ENCODE assay signal across 19 cellular contexts in the genomic region with DNA sequence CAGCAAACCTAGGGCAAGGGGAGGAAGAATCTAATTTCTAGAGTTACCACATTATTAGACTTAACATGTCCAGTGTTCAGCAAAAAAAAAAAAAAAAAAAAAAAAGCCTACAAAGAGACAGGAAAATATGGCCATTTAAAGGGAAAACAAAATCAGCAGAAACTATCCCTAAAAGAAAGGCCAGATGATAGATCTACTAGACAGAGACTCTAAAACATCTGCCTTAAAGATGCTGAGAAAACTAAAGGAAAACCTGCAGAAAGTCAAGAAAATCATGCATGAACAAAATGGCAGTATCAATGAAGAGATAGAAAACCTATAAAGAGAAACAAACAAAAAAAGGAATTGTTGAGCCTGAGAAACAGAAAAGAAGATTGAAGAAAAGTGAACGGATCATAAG. TPM values are rescaled to one million over a fixed set of nuclear protein-coding genes. Genes with fewer than 3 reads are reported as not detected.
DNase-seq lines count a peak whose midpoint lies in the region; ATAC-seq, FAIRE-seq and TF ChIP-seq lines count a peak whose summit lies in the region.
"Had no signal": no experiment of that assay in that cellular context is flagged by ENCODE, and none has a peak within 500 bp of the region (broad histone marks: within the 10 kb centered on the region; RNA-seq: fewer than 3 reads in every experiment).

No MANE protein-coding gene starts in this region.

- peaks cover 2% of the 10 kb centered on the region for H3K4me1 Mint-ChIP-seq in activated CD4-positive, alpha-beta T cell treated with anti-CD3 and anti-CD28 coated beads for 36 hours
- H3K4me1 Mint-ChIP-seq in activated T-cell treated with anti-CD3 and anti-CD28 coated beads, Interleukin-2, amount 50 U/mL, for 72 hours (ENCODE audit: low read depth), result peaks cover 5% of the 10 kb centered on the region
- H3K4me1 Mint-ChIP-seq in T-helper 17 cell, result peaks cover 15% of the 10 kb centered on the region
- H3K4me1 Mint-ChIP-seq in stimulated activated naive CD8-positive, alpha-beta T cell treated with anti-CD3 and anti-CD28 coated beads, Interleukin-15, amount 100 ng/mL, for 72 hours, result no peaks in the 10 kb centered on the region
- H3K4me1 Mint-ChIP-seq: B cell had no signal

- intact Hi-C loops in activated CD4-positive, alpha-beta T cell treated with anti-CD3 and anti-CD28 coated beads for 36 hours (cut with DNase I, micrococcal nuclease), result no loop called here
- intact Hi-C loops in K562 (cut with micrococcal nuclease), result no loop called here

- H3K9me3 ChIP-seq in T-helper 17 cell (ENCODE audit: control insufficient read depth, low read length, poor library complexity, severe bottlenecking) (no peaks in the 10 kb centered on the region), K562 (replicated peaks; ENCODE audit: control insufficient read depth, insufficient read depth, low read depth, low read length) (no peaks in the 10 kb centered on the region)
- H3K9me3 ChIP-seq: BLaER1 treated with 17β-estradiol and CSF1 and Interleukin-3, amounts not matched to agents 10 nM and 100 nM; Caco-2; HAP-1 had no signal

- no peaks in the 10 kb centered on the region for H3K9me3 Mint-ChIP-seq in activated CD4-positive, alpha-beta T cell treated with anti-CD3 and anti-CD28 coated beads for 36 hours (ENCODE audit: low read depth)
- peaks cover 3% of the 10 kb centered on the region in 2 donors for H3K9me3 Mint-ChIP-seq in activated T-cell treated with anti-CD3 and anti-CD28 coated beads, Interleukin-2, amount 50 U/mL, for 72 hours
- H3K9me3 Mint-ChIP-seq in stimulated activated naive CD8-positive, alpha-beta T cell treated with anti-CD3 and anti-CD28 coated beads, Interleukin-15, amount 100 ng/mL, for 72 hours, result peaks cover 0 to 8% of the 10 kb centered on the region in 2 donors
- H3K9me3 Mint-ChIP-seq: IgD-negative memory B cell had no signal

- TF ChIP-seq CTCF in K562 (IDR thresholded peaks at IDR 0.05 in 2 of 3, conservative IDR thresholded peaks at IDR 0.05 in 1 of 3; ENCODE audit: insufficient read depth in 2 of 3, low read depth in 1 of 3, low read length in 3 of 3), result no peak

- H3K4me2 ChIP-seq in K562 (ENCODE audit: insufficient read depth, low read length), result no peak overlapping the region
- H3K4me2 ChIP-seq: BLaER1 treated with 17β-estradiol and CSF1 and Interleukin-3, amounts not matched to agents 10 nM and 100 nM had no signal

- H3K9ac ChIP-seq in K562 (ENCODE audit: insufficient read depth in 1 of 2, low read depth in 2 of 2, low read length in 2 of 2), result no peak overlapping the region
- H3K9ac ChIP-seq: BLaER1 treated with 17β-estradiol and CSF1 and Interleukin-3, amounts not matched to agents 10 nM and 100 nM; GM23248 had no signal

- H3K4me3 Mint-ChIP-seq in activated CD4-positive, alpha-beta T cell treated with anti-CD3 and anti-CD28 coated beads for 36 hours, result no peak overlapping the region
- H3K4me3 Mint-ChIP-seq in activated T-cell treated with anti-CD3 and anti-CD28 coated beads, Interleukin-2, amount 50 U/mL, for 72 hours, result no peak overlapping the region
- H3K4me3 Mint-ChIP-seq in T-helper 17 cell, result no peak overlapping the region
- no peak overlapping the region for H3K4me3 Mint-ChIP-seq in stimulated activated naive CD8-positive, alpha-beta T cell treated with anti-CD3 and anti-CD28 coated beads, Interleukin-15, amount 100 ng/mL, for 72 hours
- H3K4me3 Mint-ChIP-seq: B cell, IgD-negative memory B cell had no signal

- 93% methylated on average over 1 of the region's 1 CpG for WGBS in K562 (ENCODE audit: insufficient coverage, low coverage, missing lambda C conversion rate)

- H3K4me3 ChIP-seq in K562, result no peak overlapping the region
- H3K4me3 ChIP-seq: BLaER1 treated with 17β-estradiol and CSF1 and Interleukin-3, amounts not matched to agents 10 nM and 100 nM; GM12878; GM23248; HAP-1 had no signal

- H3K27me3 ChIP-seq in K562 (ENCODE audit: control insufficient read depth in 2 of 2, insufficient read depth in 2 of 2, low read length in 2 of 2), result no peaks in the 10 kb centered on the region
- H3K27me3 ChIP-seq: BLaER1 treated with 17β-estradiol and CSF1 and Interleukin-3, amounts not matched to agents 10 nM and 100 nM had no signal

- no peak for ATAC-seq in activated CD4-positive, alpha-beta T cell treated with anti-CD3 and anti-CD28 coated beads for 36 hours
- ATAC-seq in activated T-cell treated with anti-CD3 and anti-CD28 coated beads, Interleukin-2, amount 50 U/mL, for 72 hours (replicated peaks in 1 of 2), result no peak
- no peak for ATAC-seq in T-helper 17 cell
- no peak for ATAC-seq in K562
- ATAC-seq in stimulated activated naive CD8-positive, alpha-beta T cell treated with anti-CD3 and anti-CD28 coated beads, Interleukin-15, amount 100 ng/mL, for 72 hours, result no peak
- no peak for ATAC-seq in GM21529 (IDR thresholded peaks at IDR 0.05; ENCODE audit: unreplicated experiment)
- ATAC-seq: GM12878, HepG2 had no signal

- no peaks in the 10 kb centered on the region for H3K27me3 Mint-ChIP-seq in activated CD4-positive, alpha-beta T cell treated with anti-CD3 and anti-CD28 coated beads for 36 hours
- H3K27me3 Mint-ChIP-seq in activated T-cell treated with anti-CD3 and anti-CD28 coated beads, Interleukin-2, amount 50 U/mL, for 72 hours (ENCODE audit: low read depth), result no peaks in the 10 kb centered on the region
- no peaks in the 10 kb centered on the region for H3K27me3 Mint-ChIP-seq in T-helper 17 cell
- no peaks in the 10 kb centered on the region for H3K27me3 Mint-ChIP-seq in stimulated activated naive CD8-positive, alpha-beta T cell treated with anti-CD3 and anti-CD28 coated beads, Interleukin-15, amount 100 ng/mL, for 72 hours
- H3K27me3 Mint-ChIP-seq: B cell, IgD-negative memory B cell had no signal

- TF ChIP-seq RAD21 in K562 (CRISPR knock-in tag; conservative IDR thresholded peaks at IDR 0.05 in 1 of 2, IDR thresholded peaks at IDR 0.05 in 1 of 2), result no peak

- no peak overlapping the region for H2AFZ ChIP-seq in K562 (ENCODE audit: low read depth, low read length)
- H2AFZ ChIP-seq: GM23248 had no signal

- POLR2A ChIA-PET in activated CD4-positive, alpha-beta T cell treated with anti-CD3 and anti-CD28 coated beads for 36 hours (lab: Charles Lee), result no interaction called here
- POLR2A ChIA-PET in K562 (lab: Yijun Ruan, JAX), result interaction anchor here (0.5 kb wide), 1 partner anchor 11 kb away, joined by 4 read pairs; no protein-coding TSS in a partner anchor

- no peak overlapping the region for H3K27ac ChIP-seq in K562 (ENCODE audit: extremely low read depth, low read depth, low read length)
- H3K27ac ChIP-seq: BLaER1 treated with 17β-estradiol and CSF1 and Interleukin-3, amounts not matched to agents 10 nM and 100 nM; GM23248 had no signal

- DNase-seq in activated CD4-positive, alpha-beta T cell treated with anti-CD3 and anti-CD28 coated beads for 36 hours, result no peak
- no peak for DNase-seq in activated CD4-positive, alpha-beta T cell treated with anti-CD3 and anti-CD28 coated beads, Interleukin-2, amount 50 U/mL, for 4 hours
- DNase-seq in activated T-cell treated with anti-CD3 and anti-CD28 coated beads, Interleukin-2, amount 50 U/mL, for 72 hours, result no peak
- DNase-seq in activated T-cell treated with anti-CD3 and anti-CD28 coated beads, Interleukin-2, amount 50 U/mL, for 48 hours, result no peak
- DNase-seq in T-helper 17 cell (no peak), K562 (ENCODE audit: extremely low read depth in 1 of 4, low spot score in 3 of 4) (no peak)
- no peak for DNase-seq in stimulated activated naive CD8-positive, alpha-beta T cell treated with anti-CD3 and anti-CD28 coated beads, Interleukin-15, amount 100 ng/mL, for 72 hours
- DNase-seq: 8988T, Caco-2, DND-41, EL, GM23248 had no signal

- H3K36me3 ChIP-seq in K562 (ENCODE audit: control insufficient read depth, insufficient read depth, low read length), result peaks cover 85% of the 10 kb centered on the region

- TF ChIP-seq POLR2A in K562 (conservative IDR thresholded peaks at IDR 0.05), result no peak

- in situ Hi-C loops in K562 (cut with MboI), result no loop called here

- no peaks in the 10 kb centered on the region for H3K9me1 ChIP-seq in K562 (ENCODE audit: control insufficient read depth, insufficient read depth, low read length)

- 0 out of 2 replicates have a peak, but pooled peaks cover 4% of the 10 kb centered on the region for H4K20me1 ChIP-seq in K562 (replicated peaks; ENCODE audit: control insufficient read depth, insufficient read depth, low read length)

- H3K27ac Mint-ChIP-seq in activated CD4-positive, alpha-beta T cell treated with anti-CD3 and anti-CD28 coated beads for 36 hours, result peak overlapping the region; percentile 52
- H3K27ac Mint-ChIP-seq in activated T-cell treated with anti-CD3 and anti-CD28 coated beads, Interleukin-2, amount 50 U/mL, for 72 hours, result peak overlapping the region; percentile 62
- peak overlapping the region; percentile 12 for H3K27ac Mint-ChIP-seq in T-helper 17 cell
- no peak overlapping the region for H3K27ac Mint-ChIP-seq in stimulated activated naive CD8-positive, alpha-beta T cell treated with anti-CD3 and anti-CD28 coated beads, Interleukin-15, amount 100 ng/mL, for 72 hours
- H3K27ac Mint-ChIP-seq: B cell had no signal

- CTCF ChIA-PET in activated CD4-positive, alpha-beta T cell treated with anti-CD3 and anti-CD28 coated beads for 36 hours (lab: Charles Lee), result interaction anchor here (1.0 kb wide), 1 partner anchor 65 kb away, joined by 3 read pairs; no protein-coding TSS in a partner anchor
- CTCF ChIA-PET in K562 (lab: Yijun Ruan, JAX; ENCODE audit: low intra/inter-chr PET ratio), result interaction anchor here (0.6 kb wide), 1 partner anchor 11 kb away, joined by 4 read pairs; no protein-coding TSS in a partner anchor

- H3K4me1 ChIP-seq in K562 (replicated peaks in 1 of 2; ENCODE audit: control insufficient read depth in 2 of 2, insufficient read depth in 2 of 2, low read length in 2 of 2), result peaks cover 10 to 14% of the 10 kb centered on the region in 2 experiments; a peak in 4 of 5 replicates
- H3K4me1 ChIP-seq: BLaER1 treated with 17β-estradiol and CSF1 and Interleukin-3, amounts not matched to agents 10 nM and 100 nM; Caco-2; HAP-1 had no signal

- BruUV-seq in K562 (replicated peaks; lab: Mats Ljungman, UMichigan), result no TSS peak

- H3K79me2 ChIP-seq in K562 (ENCODE audit: control insufficient read depth, insufficient read depth, low read length), result peaks cover 14% of the 10 kb centered on the region

- no peak for TF ChIP-seq EP300 in K562 (IDR thresholded peaks at IDR 0.05; ENCODE audit: low read length)

- H3K36me3 Mint-ChIP-seq in activated CD4-positive, alpha-beta T cell treated with anti-CD3 and anti-CD28 coated beads for 36 hours (ENCODE audit: low read depth), result peaks cover 78% of the 10 kb centered on the region
- peaks cover 26 to 74% of the 10 kb centered on the region in 2 donors for H3K36me3 Mint-ChIP-seq in activated T-cell treated with anti-CD3 and anti-CD28 coated beads, Interleukin-2, amount 50 U/mL, for 72 hours (ENCODE audit: insufficient read depth in 2 of 2)
- H3K36me3 Mint-ChIP-seq in T-helper 17 cell (ENCODE audit: low read depth), result peaks cover 25% of the 10 kb centered on the region

- no peak for FAIRE-seq in K562 (lab: Jason Lieb, UNC)
- FAIRE-seq: HepG2 had no signal

RNA-seq across cellular contexts. Expression of gene NELFA, which starts 43.8 kb away (rescaled TPM):
- total RNA-seq in activated CD4-positive, alpha-beta T cell treated with anti-CD3 and anti-CD28 coated beads for 36 hours, result 10 to 100 TPM; 41.6 to 48.3 TPM
- 10 to 100 TPM; 40.8 to 57.4 TPM for total RNA-seq in activated T-cell treated with anti-CD3 and anti-CD28 coated beads, Interleukin-2, amount 50 U/mL, for 72 hours
- total RNA-seq in T-helper 17 cell (10 to 100 TPM; 40.7 to 47.2 TPM), K562 (2014; rRNA removed) (29.1 and 33.3 TPM in 2 replicates), K562 (2014; rRNA removed; fragmentation: Illumina TruSeq; extraction: Trizol) (10.6 and 12.0 TPM in 2 replicates), K562 (2015; rRNA removed; fragmentation: Illumina TruSeq; extraction: Trizol) (16.4 and 18.9 TPM in 2 replicates), K562 (2021) (59.6 and 63.0 TPM in 2 replicates)
- total RNA-seq in K562 (2011; cell fraction: chromatin; rRNA removed; ENCODE audit: low replicate concordance), result 38.8 and 78.3 TPM in 2 replicates
- total RNA-seq in K562 (2011; cell fraction: nucleolus; rRNA removed), result 62.0 and 74.4 TPM in 2 replicates
- 44.5 and 47.7 TPM in 2 replicates for total RNA-seq in K562 (2011; cell fraction: nucleoplasm; rRNA removed)
- polyA plus RNA-seq in K562 (2011; rRNA removed) (12.9 and 28.3 TPM in 2 replicates), K562 (2014; fragmentation: Illumina TruSeq; extraction: Trizol) (14.8 and 32.1 TPM in 2 replicates), K562 (2014; fragmentation: Nextera tagmentation; extraction: Ambion mirVana) (1 to 10 TPM in 1 of 2 experiments, under 1 TPM in 1; 0.76 to 1.4 TPM), K562 (2014; rRNA removed) (33.6 and 36.5 TPM in 2 replicates)
- polyA plus RNA-seq in K562 (2011; cell fraction: cytosol; rRNA removed), result 19.0 and 31.9 TPM in 2 replicates
- polyA plus RNA-seq in K562 (2011; cell fraction: nucleus; rRNA removed), result 59.7 and 83.0 TPM in 2 replicates
- 44.5 and 46.5 TPM in 2 replicates for polyA plus RNA-seq in K562 (2012)
- polyA minus RNA-seq in K562 (2011; rRNA and poly(A)+ RNA removed), result 7.8 and 9.9 TPM in 2 replicates
- polyA minus RNA-seq in K562 (2011; cell fraction: cytosol; rRNA and poly(A)+ RNA removed), result 26.9 and 38.7 TPM in 2 replicates
- polyA minus RNA-seq in K562 (2011; cell fraction: nucleus; rRNA and poly(A)+ RNA removed), result 48.3 and 117 TPM in 2 replicates

Comparison
In these comparisons a context has a peak if more than half of its experiments do, and no peak if none do; other contexts are left out.
1. H3K27ac Mint-ChIP-seq: peak in activated CD4-positive, alpha-beta T cell treated with anti-CD3 and anti-CD28 coated beads for 36 hours (single experiment), activated T-cell treated with anti-CD3 and anti-CD28 coated beads, Interleukin-2, amount 50 U/mL, for 72 hours (single experiment) and T-helper 17 cell (single experiment); none in stimulated activated naive CD8-positive, alpha-beta T cell treated with anti-CD3 and anti-CD28 coated beads, Interleukin-15, amount 100 ng/mL, for 72 hours (0 of 2).